25 cellular contexts compared by ENCODE assay signal in the genomic region with DNA sequence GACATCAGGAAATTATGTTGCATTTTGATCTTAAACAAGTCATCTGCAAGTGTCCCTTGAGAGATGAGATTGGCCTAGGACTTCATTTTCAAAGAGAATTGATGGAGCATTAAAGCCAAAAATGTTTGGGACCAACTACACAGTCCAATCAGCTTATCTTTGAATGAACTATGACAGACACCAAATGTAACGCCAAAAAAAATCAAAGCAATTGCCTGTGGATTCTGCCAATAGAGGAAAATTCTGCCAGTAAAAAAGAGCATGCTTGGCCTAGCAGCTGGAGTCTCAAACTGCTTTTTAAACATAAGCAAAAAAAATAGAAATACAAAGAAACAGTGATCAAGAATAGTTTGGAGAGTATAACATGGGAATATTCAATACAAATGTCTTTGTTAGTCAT.
"Had no signal": no experiment of that assay in that cellular context is flagged by ENCODE, and none has a peak within 500 bp of the region (broad histone marks: within the 10 kb centered on the region; RNA-seq: fewer than 3 reads in every experiment).

No MANE protein-coding gene starts in this region.

- H3K27ac Mint-ChIP-seq: dendritic cell treated with granulocyte-macrophage colony-stimulating factor and Interleukin-4, amounts not matched to agents 40 ng/mL and 50 ng/mL, for 4 days; endodermal cell; memory B cell; natural killer cell treated with Interleukin-12 subunit alpha and Interleukin-12 subunit beta and Interleukin-15 and Interleukin-18, amount 100 ng/mL, for 72 hours; neural progenitor cell; progenitor cell of endocrine pancreas; stimulated activated naive B cell treated with anti-CD40 and anti-IgM and Interleukin-4, amounts not matched to agents 10 μg/mL and 1 μg/mL and 100 μg/mL, for 72 hours; stimulated activated naive CD8-positive, alpha-beta T cell treated with anti-CD3 and anti-CD28 coated beads, Interleukin-15, Interleukin-2, amounts not matched to agents 100 ng/mL and 50 ng/mL, for 24 hours had no signal

- H3K27ac ChIP-seq: colonic mucosa, epithelial cell of prostate, neural progenitor cell, parathyroid adenoma, skin epidermis, spleen, suprapubic skin, transverse colon, upper lobe of right lung, uterus had no signal

- H3K4me3 ChIP-seq: colonic mucosa, heart right ventricle, lung, neural progenitor cell, skin epidermis, spleen, suprapubic skin, transverse colon, upper lobe of right lung, uterus had no signal

- H3K9me3 ChIP-seq: colonic mucosa, heart right ventricle, spleen, suprapubic skin, transverse colon, upper lobe of right lung, uterus had no signal

- H3K9me3 Mint-ChIP-seq: dendritic cell treated with granulocyte-macrophage colony-stimulating factor and Interleukin-4, amounts not matched to agents 40 ng/mL and 50 ng/mL, for 4 days; endodermal cell; memory B cell; neural progenitor cell; stimulated activated naive CD8-positive, alpha-beta T cell treated with anti-CD3 and anti-CD28 coated beads, Interleukin-15, Interleukin-2, amounts not matched to agents 100 ng/mL and 50 ng/mL, for 24 hours had no signal

- H3K27me3 Mint-ChIP-seq: dendritic cell treated with granulocyte-macrophage colony-stimulating factor and Interleukin-4, amounts not matched to agents 40 ng/mL and 50 ng/mL, for 4 days; memory B cell; natural killer cell treated with Interleukin-12 subunit alpha and Interleukin-12 subunit beta and Interleukin-15 and Interleukin-18, amount 100 ng/mL, for 72 hours; progenitor cell of endocrine pancreas; stimulated activated naive B cell treated with anti-CD40 and anti-IgM and Interleukin-4, amounts not matched to agents 10 μg/mL and 1 μg/mL and 100 μg/mL, for 72 hours; stimulated activated naive CD8-positive, alpha-beta T cell treated with anti-CD3 and anti-CD28 coated beads, Interleukin-15, Interleukin-2, amounts not matched to agents 100 ng/mL and 50 ng/mL, for 24 hours had no signal

- H3K4me1 Mint-ChIP-seq: endodermal cell; memory B cell; neural progenitor cell; stimulated activated naive B cell treated with anti-CD40 and anti-IgM and Interleukin-4, amounts not matched to agents 10 μg/mL and 1 μg/mL and 100 μg/mL, for 72 hours had no signal

- H3K4me1 ChIP-seq: colonic mucosa, neural progenitor cell, parathyroid adenoma, spleen, suprapubic skin, transverse colon, upper lobe of right lung, uterus had no signal

- DNase-seq: colonic mucosa; effector CD8-positive, alpha-beta T cell; endodermal cell; foreskin melanocyte; glutamatergic neuron; heart right ventricle; hippocampal formation; left colon; spleen; stimulated activated naive B cell treated with anti-CD40 and anti-IgM and Interleukin-4, amounts not matched to agents 10 μg/mL and 1 μg/mL and 100 μg/mL, for 72 hours; transverse colon; upper lobe of right lung; uterus had no signal

- H3K36me3 ChIP-seq: colonic mucosa, heart right ventricle, neural progenitor cell, spleen, suprapubic skin, transverse colon, upper lobe of right lung, uterus had no signal

- ATAC-seq: esophagus mucosa; left colon; natural killer cell treated with Interleukin-12 subunit alpha and Interleukin-12 subunit beta and Interleukin-15 and Interleukin-18, amount 100 ng/mL, for 72 hours; stimulated activated naive B cell treated with anti-CD40 and anti-IgM and Interleukin-4, amounts not matched to agents 10 μg/mL and 1 μg/mL and 100 μg/mL, for 72 hours; upper lobe of right lung had no signal

- H3K4me3 Mint-ChIP-seq: dendritic cell treated with granulocyte-macrophage colony-stimulating factor and Interleukin-4, amounts not matched to agents 40 ng/mL and 50 ng/mL, for 4 days; endodermal cell; memory B cell; natural killer cell treated with Interleukin-12 subunit alpha and Interleukin-12 subunit beta and Interleukin-15 and Interleukin-18, amount 100 ng/mL, for 72 hours; neural progenitor cell; stimulated activated naive B cell treated with anti-CD40 and anti-IgM and Interleukin-4, amounts not matched to agents 10 μg/mL and 1 μg/mL and 100 μg/mL, for 72 hours; stimulated activated naive CD8-positive, alpha-beta T cell treated with anti-CD3 and anti-CD28 coated beads, Interleukin-15, Interleukin-2, amounts not matched to agents 100 ng/mL and 50 ng/mL, for 24 hours had no signal

- H3K27me3 ChIP-seq: colonic mucosa, heart right ventricle, neural progenitor cell, spleen, suprapubic skin, transverse colon, upper lobe of right lung, uterus had no signal
